In genomic region chr19:1856345-1856697, GRCh38 we compare ENCODE assay signal across 9 cellular contexts. TPM values are rescaled to one million over a fixed set of nuclear protein-coding genes. Genes with fewer than 3 reads are reported as not detected.
DNase-seq lines count a peak whose midpoint lies in the region; ATAC-seq and TF ChIP-seq lines count a peak whose summit lies in the region.
"Had no signal": no experiment of that assay in that cellular context is flagged by ENCODE, and none has a peak within 500 bp of the region (broad histone marks: within the 10 kb centered on the region; RNA-seq: fewer than 3 reads in every experiment).

No MANE protein-coding gene starts in this region.

- no peaks in the 10 kb centered on the region for H3K36me3 Mint-ChIP-seq in memory B cell

- no peak for ATAC-seq in heart left ventricle
- ATAC-seq in Right ventricle myocardium superior (ENCODE audit: poor library complexity): no peak
- no peak for ATAC-seq in memory B cell (ENCODE audit: low read depth)
- ATAC-seq in upper lobe of left lung (ENCODE audit: low FRiP score in 2 of 2): no peak
- ATAC-seq in GM18907 (IDR thresholded peaks at IDR 0.05; ENCODE audit: unreplicated experiment): no peak

- H3K4me1 Mint-ChIP-seq in memory B cell: peaks cover 32% of the 10 kb centered on the region

- H3K4me3 Mint-ChIP-seq in memory B cell: peak overlapping the region; percentile 79

- TF ChIP-seq CTCF in heart left ventricle (IDR thresholded peaks at IDR 0.05) (no peak), astrocyte of the spinal cord (IDR thresholded peaks at IDR 0.05; ENCODE audit: low read depth, low read length) (no peak), upper lobe of left lung (IDR thresholded peaks at IDR 0.05) (no peak)

- peak overlapping the region; percentile 38 to 71 (median 58) for H3K4me3 ChIP-seq in heart left ventricle
- H3K4me3 ChIP-seq in astrocyte of the spinal cord (ENCODE audit: low read depth, low read length): peak overlapping the region; percentile 16
- H3K4me3 ChIP-seq in upper lobe of left lung: peak overlapping the region in 3 of 4 donors; percentile 47 to 60 (median 59)

- in situ Hi-C loops in astrocyte of the spinal cord (cut with HindIII; ENCODE audit: low sequenced_read_pairs): no loop called here

- CTCF ChIA-PET in HEK293T (lab: Yijun Ruan, JAX): no interaction called here

- no peak for DNase-seq in heart left ventricle
- no peak for DNase-seq in Right ventricle myocardium superior
- DNase-seq in astrocyte of the spinal cord (ENCODE audit: low read depth, low spot score): no peak
- no peak for DNase-seq in memory B cell (ENCODE audit: low spot score in 2 of 2)
- no peak for DNase-seq in upper lobe of left lung
- DNase-seq in GM03348 (ENCODE audit: low spot score): no peak
- DNase-seq in HEK293T (ENCODE audit: extremely low spot score): no peak
- DNase-seq: NCI-H345 had no signal

- H3K9me3 Mint-ChIP-seq in memory B cell: no peaks in the 10 kb centered on the region

- POLR2A ChIA-PET in HEK293T (lab: Yijun Ruan, JAX): no interaction called here

- H3K27ac Mint-ChIP-seq in memory B cell: peak overlapping the region; percentile 83

- H3K27me3 ChIP-seq in heart left ventricle (peaks cover 0 to 7% (median 0%) of the 10 kb centered on the region in 9 donors), upper lobe of left lung (no peaks in the 10 kb centered on the region)

- WGBS in heart left ventricle, 4 donors: 31 to 59% (median 41%) methylated on average over 3 to 6 of the region's 6 CpGs
- whole genome bisulfite sequencing in upper lobe of left lung, 2 donors: 47 to 50% methylated on average over 2 to 6 of the region's 6 CpGs

- no peak for TF ChIP-seq EP300 in upper lobe of left lung (IDR thresholded peaks at IDR 0.05)

- intact Hi-C loops in heart left ventricle (cut with DNase I): no loop called here
- intact Hi-C loops in Right ventricle myocardium superior (cut with DNase I): no loop called here

- H3K36me3 ChIP-seq in heart left ventricle (peaks cover 0 to 6% (median 0%) of the 10 kb centered on the region in 9 donors), upper lobe of left lung (peaks cover 0 to 4% (median 0%) of the 10 kb centered on the region in 4 donors)

- no peaks in the 10 kb centered on the region for H3K27me3 Mint-ChIP-seq in memory B cell

- H3K27ac ChIP-seq in heart left ventricle (peak overlapping the region; percentile 79 to 98 (median 91)), upper lobe of left lung (peak overlapping the region; percentile 93 to 95 (median 94))

- no peaks in the 10 kb centered on the region for H3K9me3 ChIP-seq in heart left ventricle
- no peaks in the 10 kb centered on the region for H3K9me3 ChIP-seq in upper lobe of left lung

- peaks cover 8 to 98% (median 64%) of the 10 kb centered on the region in 12 donors for H3K4me1 ChIP-seq in heart left ventricle
- peaks cover 77 to 99% (median 95%) of the 10 kb centered on the region in 4 donors for H3K4me1 ChIP-seq in upper lobe of left lung

- no peak for TF ChIP-seq POLR2A in heart left ventricle (IDR thresholded peaks at IDR 0.05)
- no peak for TF ChIP-seq POLR2A in upper lobe of left lung (IDR thresholded peaks at IDR 0.05)

TF ChIP-seq in HEK293T, 16 proteins besides CTCF, POLR2A, EP300 and RAD21:
- TF ChIP-seq SUZ12 (IDR thresholded peaks at IDR 0.05) (no peak), PKNOX1 (IDR thresholded peaks at IDR 0.05) (no peak), ARNT (IDR thresholded peaks at IDR 0.05) (no peak), LEF1 (IDR thresholded peaks at IDR 0.05; ENCODE audit: borderline replicate concordance) (no peak), SP1 (IDR thresholded peaks at IDR 0.05) (no peak), HDGF (IDR thresholded peaks at IDR 0.05; ENCODE audit: borderline replicate concordance) (no peak), FOXK2 (IDR thresholded peaks at IDR 0.05) (no peak), NFRKB (IDR thresholded peaks at IDR 0.05) (no peak), ZNF384 (IDR thresholded peaks at IDR 0.05) (no peak), L3MBTL2 (conservative IDR thresholded peaks at IDR 0.05) (no peak), CTBP1 (IDR thresholded peaks at IDR 0.05; ENCODE audit: borderline replicate concordance) (no peak), ELF4 (IDR thresholded peaks at IDR 0.05) (no peak), TARDBP (IDR thresholded peaks at IDR 0.05) (no peak), FOXM1 (IDR thresholded peaks at IDR 0.05; ENCODE audit: borderline replicate concordance) (no peak), BHLHE40 (IDR thresholded peaks at IDR 0.05; ENCODE audit: borderline replicate concordance) (no peak), FOXA1 (IDR thresholded peaks at IDR 0.05) (no peak)
TF ChIP-seq in HEK293T: peak in this region for 0.

RNA-seq across cellular contexts. Expression of gene KLF16, which starts 7.1 kb away (rescaled TPM):
- total RNA-seq in heart left ventricle: 10 to 100 TPM in 4 of 9 donors, 1 to 10 TPM in 5; 2.9 to 19.7 (median 9.2) TPM
- 10 to 100 TPM in 1 of 2 donors, 1 to 10 TPM in 1; 3.5 to 10.2 TPM for polyA plus RNA-seq in heart left ventricle
- 6.2 TPM for total RNA-seq in Right ventricle myocardium superior
- total RNA-seq in upper lobe of left lung: 10 to 100 TPM in 4 of 6 donors, 1 to 10 TPM in 2; 6.9 to 39.9 (median 16.4) TPM

RNA-seq across cellular contexts. Expression of gene REXO1, which starts 8.0 kb away (rescaled TPM):
- total RNA-seq in heart left ventricle (10 to 100 TPM; 13.2 to 22.4 (median 16.5) TPM), Right ventricle myocardium superior (13.6 TPM), upper lobe of left lung (100 to 1,000 TPM in 1 of 6 donors, 10 to 100 TPM in 5; 17.0 to 106 (median 38.8) TPM)
- polyA plus RNA-seq in heart left ventricle: 10 to 100 TPM; 16.3 to 16.4 TPM

RNA-seq across cellular contexts. Expression of gene ABHD17A, which starts 29.0 kb away (rescaled TPM):
- total RNA-seq in heart left ventricle (100 to 1,000 TPM in 2 of 9 donors, 10 to 100 TPM in 7; 48.5 to 121 (median 52.0) TPM), Right ventricle myocardium superior (55.7 TPM), upper lobe of left lung (100 to 1,000 TPM in 4 of 6 donors, 10 to 100 TPM in 2; 63.4 to 143 (median 108) TPM)
- 100 to 1,000 TPM in 1 of 2 donors, 10 to 100 TPM in 1; 64.1 to 116 TPM for polyA plus RNA-seq in heart left ventricle

RNA-seq across cellular contexts. Expression of gene ATP8B3, which starts 44.2 kb away (rescaled TPM):
- total RNA-seq in heart left ventricle (1 to 10 TPM in 3 of 9 donors, under 1 TPM in 6; 0.19 to 3.5 (median 0.72) TPM), Right ventricle myocardium superior (0.46 TPM), upper lobe of left lung (1 to 10 TPM in 3 of 6 donors, under 1 TPM in 3; under 0.01 to 6.2 (median 1.1) TPM)
- polyA plus RNA-seq in heart left ventricle: under 1 TPM; 0.42 to 0.78 TPM

RNA-seq across cellular contexts. Expression of gene ADAT3, which starts 48.9 kb away (rescaled TPM):
- total RNA-seq in heart left ventricle (1 to 10 TPM; 1.2 to 5.1 (median 1.9) TPM), Right ventricle myocardium superior (2.1 TPM), upper lobe of left lung (10 to 100 TPM in 4 of 6 donors, 1 to 10 TPM in 2; 6.1 to 25.1 (median 12.0) TPM)
- 1 to 10 TPM; 1.6 to 3.1 TPM for polyA plus RNA-seq in heart left ventricle
